In genomic region chr3:152309031-152309430, GRCh38 we compare ENCODE assay signal across 10 cellular contexts. TPM values are rescaled to one million over a fixed set of nuclear protein-coding genes. Genes with fewer than 3 reads are reported as not detected.
DNase-seq lines count a peak whose midpoint lies in the region; ATAC-seq and TF ChIP-seq lines count a peak whose summit lies in the region.
"Had no signal": no experiment of that assay in that cellular context is flagged by ENCODE, and none has a peak within 500 bp of the region (broad histone marks: within the 10 kb centered on the region; RNA-seq: fewer than 3 reads in every experiment).

No MANE protein-coding gene starts in this region.

- H3K36me3 ChIP-seq in urinary bladder (ENCODE audit: insufficient read depth) (no peaks in the 10 kb centered on the region), brain microvascular endothelial cell (replicated peaks) (no peaks in the 10 kb centered on the region)

- H3K27me3 Mint-ChIP-seq in activated naive CD4-positive, alpha-beta T cell treated with anti-CD3 and anti-CD28 coated beads, Interleukin-2, amount 10 ng/mL, durations not matched to agents 7 days and 5 days: no peaks in the 10 kb centered on the region
- no peaks in the 10 kb centered on the region for H3K27me3 Mint-ChIP-seq in central memory CD8-positive, alpha-beta T cell
- no peaks in the 10 kb centered on the region for H3K27me3 Mint-ChIP-seq in naive thymus-derived CD8-positive, alpha-beta T cell

- peaks cover 44% of the 10 kb centered on the region for H3K36me3 Mint-ChIP-seq in activated naive CD4-positive, alpha-beta T cell treated with anti-CD3 and anti-CD28 coated beads, Interleukin-2, amount 10 ng/mL, durations not matched to agents 7 days and 5 days
- peaks cover 45% of the 10 kb centered on the region for H3K36me3 Mint-ChIP-seq in central memory CD8-positive, alpha-beta T cell (ENCODE audit: insufficient read depth)
- peaks cover 4 to 64% (median 8%) of the 10 kb centered on the region in 3 donors for H3K36me3 Mint-ChIP-seq in naive thymus-derived CD8-positive, alpha-beta T cell

- 64% methylated on average over 3 of the region's 3 CpGs for WGBS in urinary bladder

- no peak for DNase-seq in activated naive CD4-positive, alpha-beta T cell treated with anti-CD3 and anti-CD28 coated beads, Interleukin-2, amount 10 ng/mL, durations not matched to agents 7 days and 5 days
- DNase-seq in activated naive CD4-positive, alpha-beta T cell treated with Interleukin-2 at 50 U/mL for 16 hours: no peak
- DNase-seq in central memory CD8-positive, alpha-beta T cell (ENCODE audit: low spot score in 2 of 2): no peak
- DNase-seq in naive thymus-derived CD8-positive, alpha-beta T cell: no peak
- DNase-seq in DMS 273 (lab: John Stamatoyannopoulos, UW; ENCODE audit: unreplicated experiment) (no peak), brain microvascular endothelial cell (no peak), HT-29 (ENCODE audit: low spot score) (no peak)
- DNase-seq: activated gamma-delta T cell, NCI-H2227 treated with DMSO at 0.1 percent for 48 hours had no signal

- no peak for TF ChIP-seq CTCF in brain microvascular endothelial cell (IDR thresholded peaks at IDR 0.05; ENCODE audit: low read depth, low read length, missing control alignments)

- no peaks in the 10 kb centered on the region for H3K9me3 Mint-ChIP-seq in activated naive CD4-positive, alpha-beta T cell treated with anti-CD3 and anti-CD28 coated beads, Interleukin-2, amount 10 ng/mL, durations not matched to agents 7 days and 5 days
- H3K9me3 Mint-ChIP-seq in central memory CD8-positive, alpha-beta T cell: no peaks in the 10 kb centered on the region
- H3K9me3 Mint-ChIP-seq in naive thymus-derived CD8-positive, alpha-beta T cell: no peaks in the 10 kb centered on the region

- H3K27ac Mint-ChIP-seq in activated naive CD4-positive, alpha-beta T cell treated with anti-CD3 and anti-CD28 coated beads, Interleukin-2, amount 10 ng/mL, durations not matched to agents 7 days and 5 days: peak overlapping the region; percentile 70
- peak overlapping the region; percentile 91 for H3K27ac Mint-ChIP-seq in central memory CD8-positive, alpha-beta T cell (ENCODE audit: low read depth)
- H3K27ac Mint-ChIP-seq in naive thymus-derived CD8-positive, alpha-beta T cell: peak overlapping the region; percentile 47 to 93 (median 68)

- ATAC-seq in central memory CD8-positive, alpha-beta T cell (replicated peaks; ENCODE audit: extremely low read depth, poor library complexity, severe bottlenecking): no peak
- no peak for ATAC-seq in naive thymus-derived CD8-positive, alpha-beta T cell

- CTCF ChIA-PET in activated naive CD4-positive, alpha-beta T cell treated with anti-CD3 and anti-CD28 coated beads, Interleukin-2, amount 10 ng/mL, durations not matched to agents 7 days and 5 days (lab: Charles Lee): interaction anchor here (1.0 to 1.1 kb wide), 2 partner anchors 125 to 158 kb away, joined by 3 to 5 read pairs; no protein-coding TSS in a partner anchor

- peaks cover 66% of the 10 kb centered on the region for H3K4me1 Mint-ChIP-seq in activated naive CD4-positive, alpha-beta T cell treated with anti-CD3 and anti-CD28 coated beads, Interleukin-2, amount 10 ng/mL, durations not matched to agents 7 days and 5 days
- peaks cover 45% of the 10 kb centered on the region for H3K4me1 Mint-ChIP-seq in central memory CD8-positive, alpha-beta T cell
- peaks cover 22 to 83% (median 67%) of the 10 kb centered on the region in 4 donors for H3K4me1 Mint-ChIP-seq in naive thymus-derived CD8-positive, alpha-beta T cell

- H3K4me1 ChIP-seq in urinary bladder (ENCODE audit: insufficient read depth): no peaks in the 10 kb centered on the region

- H3K4me3 Mint-ChIP-seq in activated naive CD4-positive, alpha-beta T cell treated with anti-CD3 and anti-CD28 coated beads, Interleukin-2, amount 10 ng/mL, durations not matched to agents 7 days and 5 days: no peak overlapping the region
- peak overlapping the region; percentile 28 for H3K4me3 Mint-ChIP-seq in central memory CD8-positive, alpha-beta T cell
- H3K4me3 Mint-ChIP-seq in naive thymus-derived CD8-positive, alpha-beta T cell: peak overlapping the region in 7 of 10 donors; percentile 20 to 51 (median 35)

- H3K27ac ChIP-seq in urinary bladder (ENCODE audit: low read depth): peak overlapping the region; percentile 73
- no peak overlapping the region for H3K27ac ChIP-seq in brain microvascular endothelial cell

- H3K4me3 ChIP-seq in urinary bladder (ENCODE audit: low read depth, low read length) (no peak overlapping the region), brain microvascular endothelial cell (ENCODE audit: low read depth, low read length) (no peak overlapping the region)

- in situ Hi-C loops in brain microvascular endothelial cell (cut with HindIII; ENCODE audit: low pct_ligation_motif_present, low sequenced_read_pairs): no loop called here

- POLR2A ChIA-PET in naive thymus-derived CD8-positive, alpha-beta T cell (lab: Charles Lee): interaction anchor here (1.6 to 2.4 kb wide), 2 partner anchors 9 to 40 kb away, joined by 3 to 5 read pairs; partner anchors contain the start of gene MBNL1

- no peaks in the 10 kb centered on the region for H3K27me3 ChIP-seq in brain microvascular endothelial cell (replicated peaks)

RNA-seq across cellular contexts. Expression of gene MBNL1, which starts 40.3 kb away (rescaled TPM):
- 100 to 1,000 TPM; 419 to 423 TPM for total RNA-seq in naive thymus-derived CD8-positive, alpha-beta T cell
- 100 to 1,000 TPM; 298 to 370 (median 331) TPM for polyA plus RNA-seq in naive thymus-derived CD8-positive, alpha-beta T cell
- 300 TPM for total RNA-seq in urinary bladder
- polyA plus RNA-seq in urinary bladder: 113 TPM
- total RNA-seq in HT-29 (2014; rRNA removed; shearing (Covaris generic)): 144 and 163 TPM in 2 replicates
